ENCODE assay signal across 28 cellular contexts in the genomic region with DNA sequence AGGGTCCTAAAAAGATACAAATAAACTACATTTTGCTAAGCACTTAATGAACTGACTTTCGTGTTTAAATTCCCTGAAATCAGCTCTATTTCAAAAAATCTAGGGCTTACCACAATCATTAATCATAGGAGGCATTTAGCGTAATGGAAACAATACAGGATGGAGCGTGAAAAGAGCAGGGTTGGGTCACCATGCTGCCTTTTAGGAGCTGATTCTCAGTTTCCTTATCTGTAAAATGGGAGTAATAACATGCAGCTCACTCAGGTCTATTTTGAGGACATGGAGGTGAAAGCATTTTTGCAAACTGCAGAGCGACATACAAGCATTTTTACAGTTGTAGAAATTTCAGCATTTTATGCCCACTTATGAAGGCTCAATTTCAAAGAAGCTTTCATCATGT.
"Had no signal": no experiment of that assay in that cellular context is flagged by ENCODE, and none has a peak within 500 bp of the region (broad histone marks: within the 10 kb centered on the region; RNA-seq: fewer than 3 reads in every experiment).

No MANE protein-coding gene starts in this region.

- H3K9me3 ChIP-seq: stomach, suprapubic skin, testis, thoracic aorta, thyroid gland, tibial artery, transverse colon, upper lobe of left lung, upper lobe of right lung, uterus, vagina had no signal

- H3K9me3 Mint-ChIP-seq: stimulated activated effector memory CD8-positive, alpha-beta T cell treated with anti-CD3 and anti-CD28 coated beads, Interleukin-12 subunit alpha, Interleukin-12 subunit beta, amount 100 ng/mL, for 72 hours; stimulated activated memory B cell treated with anti-CD40 and anti-IgM and Interleukin-4, amounts not matched to agents 10 μg/mL and 1 μg/mL and 100 μg/mL, for 72 hours; stimulated activated naive B cell treated with anti-CD40 and anti-IgM and Interleukin-4, amounts not matched to agents 10 μg/mL and 1 μg/mL and 100 μg/mL, for 72 hours; stimulated activated naive CD8-positive, alpha-beta T cell treated with anti-CD3 and anti-CD28 coated beads, Interleukin-15, Interleukin-2, amounts not matched to agents 100 ng/mL and 50 ng/mL, for 24 hours; type B pancreatic cell had no signal

- H3K36me3 Mint-ChIP-seq: stimulated activated effector memory CD8-positive, alpha-beta T cell treated with anti-CD3 and anti-CD28 coated beads, Interleukin-12 subunit alpha, Interleukin-12 subunit beta, amount 100 ng/mL, for 72 hours; stimulated activated memory B cell treated with anti-CD40 and anti-IgM and Interleukin-4, amounts not matched to agents 10 μg/mL and 1 μg/mL and 100 μg/mL, for 72 hours; stimulated activated naive B cell treated with anti-CD40 and anti-IgM and Interleukin-4, amounts not matched to agents 10 μg/mL and 1 μg/mL and 100 μg/mL, for 72 hours had no signal

- H3K4me1 ChIP-seq: stomach, suprapubic skin, testis, thyroid gland, transverse colon, upper lobe of left lung, upper lobe of right lung had no signal

- H3K27me3 ChIP-seq: suprapubic skin, testis, thyroid gland, tibial artery, upper lobe of left lung, uterus, vagina had no signal

- DNase-seq: stimulated activated CD4-positive, alpha-beta T cell treated with anti-CD3 and anti-CD28 coated beads, Interleukin-1b, Interleukin-23, amount 100 ng/mL, for 48 hours; stimulated activated CD4-positive, alpha-beta T cell treated with anti-CD3 and anti-CD28 coated beads, Interleukin-2, amount 100 ng/mL, for 24 hours; stimulated activated CD4-positive, alpha-beta T cell treated with anti-CD3 and anti-CD28 coated beads, Interleukin-2, amount 100 ng/mL, for 48 hours; stimulated activated CD4-positive, alpha-beta T cell treated with anti-CD3 and anti-CD28 coated beads, Interleukin-4, amount 100 ng/mL, for 1 hour; stimulated activated CD4-positive, alpha-beta T cell treated with anti-CD3 and anti-CD28 coated beads, Interleukin-4, amount 100 ng/mL, for 24 hours; stimulated activated CD4-positive, alpha-beta T cell treated with anti-CD3 and anti-CD28 coated beads, Interleukin-4, amount 100 ng/mL, for 4 hours; stimulated activated CD8-positive, alpha-beta memory T cell treated with anti-CD3 and anti-CD28 coated beads, Interleukin-4, amount 100 ng/mL, for 48 hours; stimulated activated naive B cell treated with anti-CD40 and anti-IgM and Interleukin-4, amounts not matched to agents 10 μg/mL and 1 μg/mL and 100 μg/mL, for 72 hours; stimulated activated naive CD4-positive, alpha-beta T cell; stimulated activated naive CD4-positive, alpha-beta T cell treated with Interleukin-2 at 50 U/mL for 16 hours; stomach; substantia nigra; testis; thyroid gland; tibial artery; transverse colon; trophoblast cell; upper lobe of left lung; upper lobe of right lung; uterus had no signal

- H3K4me1 Mint-ChIP-seq: stimulated activated effector memory CD8-positive, alpha-beta T cell treated with anti-CD3 and anti-CD28 coated beads, Interleukin-12 subunit alpha, Interleukin-12 subunit beta, amount 100 ng/mL, for 72 hours; stimulated activated memory B cell treated with anti-CD40 and anti-IgM and Interleukin-4, amounts not matched to agents 10 μg/mL and 1 μg/mL and 100 μg/mL, for 72 hours; stimulated activated naive B cell treated with anti-CD40 and anti-IgM and Interleukin-4, amounts not matched to agents 10 μg/mL and 1 μg/mL and 100 μg/mL, for 72 hours had no signal

- H3K4me3 ChIP-seq: stomach, suprapubic skin, testis, thoracic aorta, thyroid gland, tibial artery, transverse colon, upper lobe of left lung, upper lobe of right lung, uterus, vagina had no signal

- H3K4me3 Mint-ChIP-seq: stimulated activated effector memory CD8-positive, alpha-beta T cell treated with anti-CD3 and anti-CD28 coated beads, Interleukin-12 subunit alpha, Interleukin-12 subunit beta, amount 100 ng/mL, for 72 hours; stimulated activated memory B cell treated with anti-CD40 and anti-IgM and Interleukin-4, amounts not matched to agents 10 μg/mL and 1 μg/mL and 100 μg/mL, for 72 hours; stimulated activated naive B cell treated with anti-CD40 and anti-IgM and Interleukin-4, amounts not matched to agents 10 μg/mL and 1 μg/mL and 100 μg/mL, for 72 hours; stimulated activated naive CD8-positive, alpha-beta T cell treated with anti-CD3 and anti-CD28 coated beads, Interleukin-15, Interleukin-2, amounts not matched to agents 100 ng/mL and 50 ng/mL, for 24 hours; type B pancreatic cell had no signal

- ATAC-seq: stimulated activated effector memory CD8-positive, alpha-beta T cell treated with anti-CD3 and anti-CD28 coated beads, Interleukin-12 subunit alpha, Interleukin-12 subunit beta, amount 100 ng/mL, for 72 hours; stimulated activated memory B cell treated with anti-CD40 and anti-IgM and Interleukin-4, amounts not matched to agents 10 μg/mL and 1 μg/mL and 100 μg/mL, for 72 hours; stimulated activated naive B cell treated with anti-CD40 and anti-IgM and Interleukin-4, amounts not matched to agents 10 μg/mL and 1 μg/mL and 100 μg/mL, for 72 hours; upper lobe of right lung had no signal

- H3K27ac Mint-ChIP-seq: stimulated activated effector memory CD8-positive, alpha-beta T cell treated with anti-CD3 and anti-CD28 coated beads, Interleukin-12 subunit alpha, Interleukin-12 subunit beta, amount 100 ng/mL, for 72 hours; stimulated activated memory B cell treated with anti-CD40 and anti-IgM and Interleukin-4, amounts not matched to agents 10 μg/mL and 1 μg/mL and 100 μg/mL, for 72 hours; stimulated activated naive B cell treated with anti-CD40 and anti-IgM and Interleukin-4, amounts not matched to agents 10 μg/mL and 1 μg/mL and 100 μg/mL, for 72 hours; stimulated activated naive CD8-positive, alpha-beta T cell treated with anti-CD3 and anti-CD28 coated beads, Interleukin-15, Interleukin-2, amounts not matched to agents 100 ng/mL and 50 ng/mL, for 24 hours; type B pancreatic cell had no signal

- H3K36me3 ChIP-seq: stomach, suprapubic skin, thoracic aorta, thyroid gland, tibial artery, transverse colon, upper lobe of left lung, upper lobe of right lung, uterus, vagina had no signal

- FAIRE-seq: urothelium cell line had no signal

- H3K27ac ChIP-seq: stomach, suprapubic skin, testis, thoracic aorta, thyroid gland, tibial artery, transverse colon, upper lobe of left lung, upper lobe of right lung, uterus, vagina had no signal
